10 cellular contexts compared by ENCODE assay signal in genomic region chr3:12759097-12759679, GRCh38. TPM values are rescaled to one million over a fixed set of nuclear protein-coding genes. Genes with fewer than 3 reads are reported as not detected.
DNase-seq lines count a peak whose midpoint lies in the region; ATAC-seq and TF ChIP-seq lines count a peak whose summit lies in the region.
"Had no signal": no experiment of that assay in that cellular context is flagged by ENCODE, and none has a peak within 500 bp of the region (broad histone marks: within the 10 kb centered on the region; RNA-seq: fewer than 3 reads in every experiment).

TSS of gene TMEM40 (minus strand) at chr3:12759259. CDS start at chr3:12749832, 9,427 bp downstream.

- H4K20me1 ChIP-seq in GM23338 (replicated peaks; ENCODE audit: insufficient read depth) (no peaks in the 10 kb centered on the region), hepatocyte (ENCODE audit: insufficient read depth, poor library complexity, severe bottlenecking) (no peaks in the 10 kb centered on the region), smooth muscle cell (ENCODE audit: low read depth) (no peaks in the 10 kb centered on the region)

- H3K79me2 ChIP-seq in GM23338 (replicated peaks; ENCODE audit: insufficient read depth) (no peaks in the 10 kb centered on the region), hepatocyte (no peaks in the 10 kb centered on the region), smooth muscle cell (ENCODE audit: low read depth) (no peaks in the 10 kb centered on the region)

- no peaks in the 10 kb centered on the region for H3K27me3 ChIP-seq in GM23338 (ENCODE audit: insufficient read depth)
- no peaks in the 10 kb centered on the region for H3K27me3 ChIP-seq in RWPE2 (ENCODE audit: insufficient read depth, poor library complexity, severe bottlenecking)
- no peaks in the 10 kb centered on the region for H3K27me3 ChIP-seq in hepatocyte
- H3K27me3 ChIP-seq in smooth muscle cell (ENCODE audit: low read depth), result no peaks in the 10 kb centered on the region

- no peaks in the 10 kb centered on the region; the same call in 2 of the 3 replicates for H3K36me3 Mint-ChIP-seq in GM23338 (ENCODE audit: low read depth)

- H3K36me3 ChIP-seq in GM23338 (ENCODE audit: insufficient read depth), result no peaks in the 10 kb centered on the region
- peaks cover 34% of the 10 kb centered on the region for H3K36me3 ChIP-seq in RWPE2 (ENCODE audit: low read depth)
- no peaks in the 10 kb centered on the region for H3K36me3 ChIP-seq in hepatocyte (replicated peaks; ENCODE audit: insufficient read depth, low read depth)
- no peaks in the 10 kb centered on the region for H3K36me3 ChIP-seq in smooth muscle cell (ENCODE audit: low read depth)

- H3K9me2 ChIP-seq in GM23338 (ENCODE audit: insufficient read depth), result no peaks in the 10 kb centered on the region
- no peaks in the 10 kb centered on the region for H3K9me2 ChIP-seq in hepatocyte (replicated peaks; ENCODE audit: insufficient read depth)

- peaks cover 9% of the 10 kb centered on the region for H3K27me3 Mint-ChIP-seq in GM23338 (ENCODE audit: insufficient read depth, low read depth, poor library complexity)

- DNase-seq in GM23338 (ENCODE audit: low spot score) (peak; percentile 30), RWPE2 (ENCODE audit: low spot score) (peak; percentile 99), hepatocyte (ENCODE audit: low spot score) (peak; percentile 59), smooth muscle cell (lab: John Stamatoyannopoulos, UW; ENCODE audit: unreplicated experiment) (no peak), Ammon's horn (ENCODE audit: low spot score) (no peak)
- DNase-seq: activated T-cell treated with anti-CD3 and anti-CD28 coated beads for 4 hours had no signal

- H3K27ac ChIP-seq in GM23338 (ENCODE audit: low read depth) (no peak within 1 kb of the TSS), RWPE2 (ENCODE audit: poor library complexity, severe bottlenecking) (peak within 1 kb of the TSS; percentile 97), hepatocyte (peak within 1 kb of the TSS; percentile 77), smooth muscle cell (ENCODE audit: low read depth) (peak within 1 kb of the TSS; percentile 85)

- no peak within 1 kb of the TSS for H3K4me3 Mint-ChIP-seq in GM23338

- peak; percentile 30 for ATAC-seq in GM23338
- ATAC-seq in RWPE2 (ENCODE audit: low read depth), result peak; percentile 81
- no peak for ATAC-seq in HG02623 (IDR thresholded peaks at IDR 0.05; ENCODE audit: unreplicated experiment)
- no peak for ATAC-seq in HG02981 (IDR thresholded peaks at IDR 0.05; ENCODE audit: unreplicated experiment)
- ATAC-seq in HG02798 (IDR thresholded peaks at IDR 0.05; ENCODE audit: poor library complexity, unreplicated experiment), result no peak

- 67% methylated on average over 7 of the region's 10 CpGs for WGBS in hepatocyte (ENCODE audit: low lambda C conversion rate, missing lambda C conversion rate)
- 60% methylated on average over 10 of the region's 10 CpGs for WGBS in smooth muscle cell (ENCODE audit: low lambda C conversion rate)

- H3F3A ChIP-seq in GM23338 (replicated peaks; ENCODE audit: low read depth), result no peaks in the 10 kb centered on the region
- no peaks in the 10 kb centered on the region for H3F3A ChIP-seq in smooth muscle cell (ENCODE audit: low read depth)

- peak within 1 kb of the TSS; percentile 77 for H3K9ac ChIP-seq in smooth muscle cell (ENCODE audit: low read depth)

- no peaks in the 10 kb centered on the region for H3K9me3 ChIP-seq in RWPE2 (ENCODE audit: severe bottlenecking)
- H3K9me3 ChIP-seq in hepatocyte (ENCODE audit: low read depth), result no peaks in the 10 kb centered on the region
- H3K9me3 ChIP-seq in smooth muscle cell (replicated peaks; ENCODE audit: low read depth), result no peaks in the 10 kb centered on the region

- H3K4me1 Mint-ChIP-seq in GM23338, result peaks cover 18% of the 10 kb centered on the region

- peak within 1 kb of the TSS; percentile 68; the same call in 1 of the 2 replicates for H3K27ac Mint-ChIP-seq in GM23338

- H3K4me1 ChIP-seq in GM23338 (ENCODE audit: insufficient read depth) (no peaks in the 10 kb centered on the region), RWPE2 (ENCODE audit: insufficient read depth, poor library complexity, severe bottlenecking) (peaks cover 44% of the 10 kb centered on the region), hepatocyte (ENCODE audit: insufficient read depth) (peaks cover 16% of the 10 kb centered on the region), smooth muscle cell (ENCODE audit: low read depth) (no peaks in the 10 kb centered on the region)

- TF ChIP-seq CTCF in GM23338 (conservative IDR thresholded peaks at IDR 0.05; ENCODE audit: low read depth in 2 of 2) (no peak), RWPE2 (IDR thresholded peaks at IDR 0.05; ENCODE audit: poor library complexity, severe bottlenecking) (no peak), hepatocyte (IDR thresholded peaks at IDR 0.05; ENCODE audit: poor library complexity) (no peak), smooth muscle cell (IDR thresholded peaks at IDR 0.05; ENCODE audit: borderline replicate concordance, insufficient read depth, poor library complexity, severe bottlenecking) (no peak)

- H3K4me2 ChIP-seq in GM23338 (no peak within 1 kb of the TSS), hepatocyte (peak within 1 kb of the TSS; percentile 34), smooth muscle cell (peak within 1 kb of the TSS; percentile 28)

- no peaks in the 10 kb centered on the region for H3K9me3 Mint-ChIP-seq in GM23338

- H2AFZ ChIP-seq in GM23338 (peak within 1 kb of the TSS; percentile 98), hepatocyte (peak within 1 kb of the TSS; percentile 36), smooth muscle cell (ENCODE audit: low read depth) (no peak within 1 kb of the TSS)

- H3K4me3 ChIP-seq in GM23338, result no peak within 1 kb of the TSS
- peak within 1 kb of the TSS; percentile 35 for H3K4me3 ChIP-seq in RWPE2 (ENCODE audit: severe bottlenecking)
- no peak within 1 kb of the TSS for H3K4me3 ChIP-seq in hepatocyte
- no peak within 1 kb of the TSS for H3K4me3 ChIP-seq in smooth muscle cell

TF ChIP-seq in GM23338, 12 proteins besides CTCF, POLR2A, EP300 and RAD21 (continues in another document):
- TF ChIP-seq POLR2AphosphoS5 (IDR thresholded peaks at IDR 0.05; ENCODE audit: low read depth) (no peak), ZNF462 (CRISPR knock-in tag; IDR thresholded peaks at IDR 0.05) (no peak), CREB1 (CRISPR knock-in tag; IDR thresholded peaks at IDR 0.05; ENCODE audit: low read depth) (no peak)

RNA-seq across cellular contexts. Expression of gene TMEM40, which starts in this region (rescaled TPM):
- total RNA-seq in GM23338 (2014; rRNA removed; shearing (Covaris generic)), result 0.14 TPM in 1 of 2 replicates, not detected in the other
- polyA plus RNA-seq in GM23338 (2016; fragmentation: Nextera tagmentation; extraction: Ambion mirVana) (0.48 and 0.56 TPM in 2 replicates), hepatocyte (0.68 and 1.6 TPM in 2 replicates), smooth muscle cell (6.8 and 15.6 TPM in 2 replicates)
- total RNA-seq in hepatocyte (0.52 TPM in 1 of 2 replicates, not detected in the other), smooth muscle cell (6.4 and 6.7 TPM in 2 replicates)
- total RNA-seq: myocyte had no signal

Comparison
In these comparisons a context has a peak if more than half of its experiments do, and no peak if none do; other contexts are left out.
1. Peak in DNase-seq and ATAC-seq in GM23338; RNA of the gene not detected or under 1 TPM.
2. DNase-seq: peak in RWPE2 (single experiment) and hepatocyte (single experiment); none in smooth muscle cell (single experiment) and Ammon's horn (single experiment).